26 cellular contexts compared by ENCODE assay signal in the genomic region with DNA sequence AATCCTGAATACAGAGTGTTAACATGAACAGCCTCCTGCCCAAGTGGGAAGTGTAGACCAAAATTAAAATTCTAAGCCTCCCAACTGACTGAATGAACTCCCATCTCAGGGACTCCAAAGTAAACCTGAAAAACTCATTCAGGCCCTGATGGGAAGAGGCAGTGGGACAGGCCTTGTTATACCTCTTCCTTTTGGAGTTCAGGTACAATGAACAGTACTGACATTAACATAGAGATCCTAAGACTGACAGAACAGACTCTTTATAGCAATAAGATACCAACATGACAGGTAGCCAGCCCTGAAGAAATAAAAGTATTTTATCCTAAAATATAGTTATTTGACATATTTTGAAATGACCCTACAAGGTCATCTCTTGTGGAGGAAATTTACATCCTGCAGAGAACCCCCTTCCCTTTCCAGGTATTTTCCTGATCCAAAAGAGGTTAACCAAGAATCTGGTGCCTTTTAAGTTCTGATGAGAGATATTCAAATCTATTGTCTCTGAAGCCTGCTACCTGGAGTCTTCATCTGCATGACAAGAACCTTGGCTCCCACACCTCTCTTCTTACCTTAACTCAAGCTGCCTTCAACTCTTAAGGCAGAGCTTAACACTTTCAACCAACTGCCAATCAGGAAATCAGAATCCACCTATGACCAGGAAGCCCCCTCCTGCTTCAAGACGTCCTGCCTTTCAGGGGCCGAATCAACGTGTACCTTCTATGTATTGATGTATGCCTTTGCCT.
"Had no signal": no experiment of that assay in that cellular context is flagged by ENCODE, and none has a peak within 500 bp of the region (broad histone marks: within the 10 kb centered on the region; RNA-seq: fewer than 3 reads in every experiment).

No MANE protein-coding gene starts in this region.

- H3K9me3 Mint-ChIP-seq: central memory CD8-positive, alpha-beta T cell; memory B cell had no signal

- H3K4me3 Mint-ChIP-seq: central memory CD8-positive, alpha-beta T cell; memory B cell; naive thymus-derived CD4-positive, alpha-beta T cell; nephron progenitor cell; stimulated activated naive B cell treated with anti-CD40 and anti-IgM and Interleukin-4, amounts not matched to agents 10 μg/mL and 1 μg/mL and 100 μg/mL, for 72 hours had no signal

- H3K27me3 ChIP-seq: neutrophil, transverse colon had no signal

- H3K4me3 ChIP-seq: dorsolateral prefrontal cortex, esophagus muscularis mucosa, gastrocnemius medialis, left ventricle myocardium inferior, lower lobe of right lung, sigmoid colon, skin epidermis, stomach, thoracic aorta, transverse colon had no signal

- H3K27ac ChIP-seq: dorsolateral prefrontal cortex, epithelial cell of prostate, esophagus muscularis mucosa, gastrocnemius medialis, left ventricle myocardium inferior, lower lobe of right lung, neutrophil, sigmoid colon, skin epidermis, stomach, thoracic aorta, transverse colon had no signal

- ATAC-seq: gastrocnemius medialis; left cardiac atrium; lower lobe of right lung; naive thymus-derived CD4-positive, alpha-beta T cell; stimulated activated naive B cell treated with anti-CD40 and anti-IgM and Interleukin-4, amounts not matched to agents 10 μg/mL and 1 μg/mL and 100 μg/mL, for 72 hours had no signal

- H3K36me3 Mint-ChIP-seq: memory B cell; naive thymus-derived CD4-positive, alpha-beta T cell; stimulated activated naive B cell treated with anti-CD40 and anti-IgM and Interleukin-4, amounts not matched to agents 10 μg/mL and 1 μg/mL and 100 μg/mL, for 72 hours had no signal

- H3K9me3 ChIP-seq: gastrocnemius medialis, left ventricle myocardium inferior, lower lobe of right lung, neutrophil, sigmoid colon, stomach, thoracic aorta, transverse colon had no signal

- H3K27ac Mint-ChIP-seq: memory B cell; naive thymus-derived CD4-positive, alpha-beta T cell; nephron progenitor cell; stimulated activated naive B cell treated with anti-CD40 and anti-IgM and Interleukin-4, amounts not matched to agents 10 μg/mL and 1 μg/mL and 100 μg/mL, for 72 hours had no signal

- DNase-seq: cortex of kidney; dorsolateral prefrontal cortex; effector memory CD4-positive, alpha-beta T cell; gastrocnemius medialis; glutamatergic neuron; kidney; left cardiac atrium; left ventricle myocardium inferior; lower lobe of right lung; naive thymus-derived CD4-positive, alpha-beta T cell; posterior cingulate gyrus; sigmoid colon; stimulated activated CD4-positive, alpha-beta T cell treated with anti-CD3 and anti-CD28 coated beads, Interleukin-2, amount 100 ng/mL, for 24 hours; stimulated activated CD4-positive, alpha-beta T cell treated with anti-CD3 and anti-CD28 coated beads, Interleukin-4, amount 100 ng/mL, for 4 hours; stimulated activated naive B cell treated with anti-CD40 and anti-IgM and Interleukin-4, amounts not matched to agents 10 μg/mL and 1 μg/mL and 100 μg/mL, for 72 hours; stomach; substantia nigra; transverse colon had no signal

- H3K36me3 ChIP-seq: esophagus muscularis mucosa, gastrocnemius medialis, left ventricle myocardium inferior, lower lobe of right lung, neutrophil, sigmoid colon, stomach, thoracic aorta, transverse colon had no signal

- H3K4me1 ChIP-seq: esophagus muscularis mucosa, gastrocnemius medialis, left ventricle myocardium inferior, lower lobe of right lung, sigmoid colon, stomach, transverse colon had no signal

- H3K4me1 Mint-ChIP-seq: central memory CD8-positive, alpha-beta T cell; memory B cell had no signal
